1 cellular context compared by ENCODE assay signal in genomic region chr3:45154641-45155147, GRCh38.
TF ChIP-seq lines count a peak whose summit lies in the region.

No MANE protein-coding gene starts in this region.

TF ChIP-seq in A549, 52 proteins besides CTCF, POLR2A, EP300 and RAD21 (continued from another document):
- TF ChIP-seq FOSB (CRISPR knock-in tag; IDR thresholded peaks at IDR 0.05) (no peak), JUNB (IDR thresholded peaks at IDR 0.05) (no peak), NR3C1 (IDR thresholded peaks at IDR 0.05) (no peak), CEBPB (IDR thresholded peaks at IDR 0.05) (no peak), RNF2 (IDR thresholded peaks at IDR 0.05; ENCODE audit: borderline replicate concordance, low read depth) (no peak), BHLHE40 (IDR thresholded peaks at IDR 0.05; ENCODE audit: low read depth, low read length) (no peak), RARB (CRISPR knock-in tag; IDR thresholded peaks at IDR 0.05) (no peak), MAZ (IDR thresholded peaks at IDR 0.05; ENCODE audit: borderline replicate concordance, low read depth, low read length) (no peak), HDAC2 (IDR thresholded peaks at IDR 0.05) (no peak), ZSCAN20 (CRISPR knock-in tag; IDR thresholded peaks at IDR 0.05) (no peak), ZC3H11A (IDR thresholded peaks at IDR 0.05) (no peak)
- TF ChIP-seq, protein P1, sequence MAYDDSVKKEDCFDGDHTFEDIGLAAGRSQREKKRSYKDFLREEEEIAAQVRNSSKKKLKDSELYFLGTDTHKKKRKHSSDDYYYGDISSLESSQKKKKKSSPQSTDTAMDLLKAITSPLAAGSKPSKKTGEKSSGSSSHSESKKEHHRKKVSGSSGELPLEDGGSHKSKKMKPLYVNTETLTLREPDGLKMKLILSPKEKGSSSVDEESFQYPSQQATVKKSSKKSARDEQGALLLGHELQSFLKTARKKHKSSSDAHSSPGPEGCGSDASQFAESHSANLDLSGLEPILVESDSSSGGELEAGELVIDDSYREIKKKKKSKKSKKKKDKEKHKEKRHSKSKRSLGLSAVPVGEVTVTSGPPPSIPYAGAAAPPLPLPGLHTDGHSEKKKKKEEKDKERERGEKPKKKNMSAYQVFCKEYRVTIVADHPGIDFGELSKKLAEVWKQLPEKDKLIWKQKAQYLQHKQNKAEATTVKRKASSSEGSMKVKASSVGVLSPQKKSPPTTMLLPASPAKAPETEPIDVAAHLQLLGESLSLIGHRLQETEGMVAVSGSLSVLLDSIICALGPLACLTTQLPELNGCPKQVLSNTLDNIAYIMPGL (CRISPR knock-in tag; IDR thresholded peaks at IDR 0.05; ENCODE audit: borderline replicate concordance), result no peak
